8 cellular contexts compared by ENCODE assay signal in genomic region chr7:65251851-65252620, GRCh38.
DNase-seq lines count a peak whose midpoint lies in the region; TF ChIP-seq lines count a peak whose summit lies in the region.

No MANE protein-coding gene starts in this region.

- no peaks in the 10 kb centered on the region for H3K9me3 ChIP-seq in mesodermal cell (ENCODE audit: control insufficient read depth, low read length)
- H3K9me3 ChIP-seq in transverse colon: no peaks in the 10 kb centered on the region

- TF ChIP-seq POLR2A in transverse colon (IDR thresholded peaks at IDR 0.05): no peak

- 0 to 1% methylated on average over 27 to 46 of the region's 64 CpGs for WGBS in mesodermal cell (ENCODE audit: insufficient coverage in 2 of 2), 2 experiments
- 4% methylated on average over 37 of the region's 64 CpGs; no CpG with 5 or more reads in 1 of the 2 donors for WGBS in transverse colon (ENCODE audit: low coverage in 1 of 2), 2 donors

- H3K36me3 Mint-ChIP-seq in HFFc6 (ENCODE audit: low read depth): no peaks in the 10 kb centered on the region
- H3K36me3 Mint-ChIP-seq in endothelial cell (ENCODE audit: low read depth, unreplicated experiment): peaks cover 4% of the 10 kb centered on the region

- peaks cover 12% of the 10 kb centered on the region for H3K27me3 ChIP-seq in transverse colon

- H3K4me3 Mint-ChIP-seq in HFFc6: peak overlapping the region; percentile 60
- H3K4me3 Mint-ChIP-seq in endothelial cell (ENCODE audit: unreplicated experiment): peak overlapping the region; percentile 92

- H3K4me1 Mint-ChIP-seq in HFFc6 (ENCODE audit: low read depth) (no peaks in the 10 kb centered on the region), endothelial cell (ENCODE audit: unreplicated experiment) (peaks cover 39% of the 10 kb centered on the region)

- H3K4me1 ChIP-seq in mesodermal cell (ENCODE audit: control insufficient read depth, insufficient read depth, low read length, poor library complexity, severe bottlenecking) (no peaks in the 10 kb centered on the region), transverse colon (peaks cover 0 to 4% (median 2%) of the 10 kb centered on the region in 4 donors)

- intact Hi-C loops in transverse colon (cut with DNase I; ENCODE audit: low total_unique reads): no loop called here

- H3K27ac ChIP-seq in mesodermal cell (ENCODE audit: low read depth, low read length, severe bottlenecking) (peak overlapping the region; percentile 49), transverse colon (no peak overlapping the region)

- DNase-seq in GM12864 (ENCODE audit: low read depth) (no peak), HFFc6 (no peak), NCI-H2107 treated with DMSO at 0.1 percent for 48 hours (lab: John Stamatoyannopoulos, UW; ENCODE audit: unreplicated experiment) (peak; percentile 70), endothelial cell (ENCODE audit: low spot score) (peak; percentile 67), transverse colon (no peak)
- DNase-seq in activated CD4-positive, alpha-beta T cell treated with anti-CD3 and anti-CD28 coated beads for 48 hours: peak; percentile 28
- no peak for DNase-seq in effector CD8-positive, alpha-beta T cell (lab: John Stamatoyannopoulos, UW)

- H3K27ac Mint-ChIP-seq in HFFc6 (no peak overlapping the region), endothelial cell (ENCODE audit: unreplicated experiment) (no peak overlapping the region)

- TF ChIP-seq CTCF in GM12864 (IDR thresholded peaks at IDR 0.05; ENCODE audit: low read depth, low read length, missing control alignments): no peak
- no peak for TF ChIP-seq CTCF in HFFc6 (IDR thresholded peaks at IDR 0.05)
- TF ChIP-seq CTCF in endothelial cell (IDR thresholded peaks at IDR 0.05; ENCODE audit: unreplicated experiment): no peak
- no peak for TF ChIP-seq CTCF in transverse colon (IDR thresholded peaks at IDR 0.05)

- no peak for TF ChIP-seq EP300 in transverse colon (IDR thresholded peaks at IDR 0.05; ENCODE audit: low read depth)

- H3K27me3 Mint-ChIP-seq in HFFc6 (ENCODE audit: insufficient read depth) (peaks cover 10% of the 10 kb centered on the region), endothelial cell (ENCODE audit: unreplicated experiment) (peaks cover 9% of the 10 kb centered on the region)

- peak overlapping the region; percentile 37 for H3K4me3 ChIP-seq in GM12864 (ENCODE audit: low read depth, low read length)
- peak overlapping the region; percentile 66 for H3K4me3 ChIP-seq in mesodermal cell (ENCODE audit: extremely low read depth, insufficient read depth, low read length, poor library complexity, severe bottlenecking)
- H3K4me3 ChIP-seq in transverse colon: peak overlapping the region; percentile 47 to 57 (median 52)

- in situ Hi-C loops in transverse colon (cut with MboI; ENCODE audit: low pct_ligation_motif_present in 1 of 4, low pct_unique_long_range_greater_than_20kb in 1 of 4, low sequenced_read_pairs in 3 of 4): no loop called here

- peaks cover 12% of the 10 kb centered on the region; the same call in 1 of the 2 replicates for H3K9me3 Mint-ChIP-seq in HFFc6
- no peaks in the 10 kb centered on the region for H3K9me3 Mint-ChIP-seq in endothelial cell (ENCODE audit: unreplicated experiment)

- H3K36me3 ChIP-seq in mesodermal cell (ENCODE audit: control insufficient read depth, insufficient read depth, low read length) (no peaks in the 10 kb centered on the region), transverse colon (no peaks in the 10 kb centered on the region)

Comparison
In these comparisons a context has a peak if more than half of its experiments do, and no peak if none do; other contexts are left out.
1. DNase-seq: peak in NCI-H2107 treated with DMSO at 0.1 percent for 48 hours (single experiment), activated CD4-positive, alpha-beta T cell treated with anti-CD3 and anti-CD28 coated beads for 48 hours (single experiment) and endothelial cell (single experiment); none in GM12864 (single experiment), HFFc6 (single experiment), transverse colon (single experiment) and effector CD8-positive, alpha-beta T cell (single experiment).
2. Peak in every context shown above with its lines, with median percentiles within 50 percentile points of each other: H3K4me3 ChIP-seq.